In the genomic region with DNA sequence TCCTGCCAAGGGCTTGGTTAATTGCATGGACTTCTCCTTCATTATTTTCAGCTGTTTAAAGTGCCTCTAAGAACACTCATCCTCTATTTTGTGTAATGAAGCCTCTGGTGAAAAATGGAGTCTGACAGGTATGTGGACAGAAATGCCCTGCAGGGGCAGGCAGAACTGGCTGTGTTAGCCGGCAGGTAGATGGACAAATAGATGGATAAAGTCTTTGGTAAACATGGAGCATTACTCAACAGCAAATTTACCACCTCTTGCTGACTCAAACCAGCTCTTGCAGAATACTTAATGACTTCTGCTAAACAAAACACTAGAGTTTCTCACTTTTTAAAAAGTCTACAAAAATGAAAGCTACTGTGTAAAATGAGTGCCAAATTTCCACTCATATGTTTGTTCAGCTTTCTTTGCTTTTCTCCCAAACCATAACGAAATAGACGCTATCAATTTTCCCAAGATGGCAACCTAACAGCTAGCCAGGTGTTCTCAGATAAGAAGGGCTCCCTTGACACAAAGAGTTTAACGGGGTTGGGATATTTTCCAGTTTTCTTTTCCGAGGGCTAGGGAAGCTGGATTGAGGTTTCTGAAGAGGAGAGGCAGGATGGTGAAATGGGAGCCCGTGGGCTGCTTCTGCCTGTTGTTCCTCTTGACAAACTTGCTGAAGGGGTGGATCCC, we compare ENCODE assay signal across 24 cellular contexts.
DNase-seq lines count a peak whose midpoint lies in the region; ATAC-seq and TF ChIP-seq lines count a peak whose summit lies in the region.
"Had no signal": no experiment of that assay in that cellular context is flagged by ENCODE, and none has a peak within 500 bp of the region (broad histone marks: within the 10 kb centered on the region; RNA-seq: fewer than 3 reads in every experiment).

No MANE protein-coding gene starts in this region.

- no peaks in the 10 kb centered on the region for H3F3A ChIP-seq in PC-3 (ENCODE audit: low read length, unreplicated experiment)

- BruUV-seq in PC-3 (replicated peaks; lab: Mats Ljungman, UMichigan): no TSS peak

- H3K79me2 ChIP-seq in PC-3 (ENCODE audit: low read length): no peaks in the 10 kb centered on the region

- ATAC-seq in PC-3 (peak; percentile 48), left lobe of liver (peak; percentile 82), HG03432 (IDR thresholded peaks at IDR 0.05; ENCODE audit: unreplicated experiment) (no peak), GM21717 (IDR thresholded peaks at IDR 0.05; ENCODE audit: unreplicated experiment) (no peak)
- ATAC-seq: HCT116; K562; left cardiac atrium; right cardiac atrium; Right ventricle myocardium inferior; stimulated activated memory B cell treated with anti-CD40 and anti-IgM and Interleukin-4, amounts not matched to agents 10 μg/mL and 1 μg/mL and 100 μg/mL, for 72 hours had no signal

- peaks cover 7% of the 10 kb centered on the region; the same call in 1 of the 2 replicates for H3K4me1 ChIP-seq in PC-3 (ENCODE audit: insufficient read depth, low read length)

- H2AFZ ChIP-seq in PC-3 (ENCODE audit: low read length): 0 out of 2 replicates have a peak overlapping the region, but pooled peaks have one; percentile 18

- DNase-seq in DMS53 treated with DMSO at 0.1 percent for 48 hours (lab: John Stamatoyannopoulos, UW; ENCODE audit: unreplicated experiment) (peak; percentile 81), NCI-H2029 (lab: John Stamatoyannopoulos, UW) (peak; percentile 27), PC-3 (peak; percentile 69), left lobe of liver (ENCODE audit: low spot score) (peak; percentile 56), cerebellar nuclear complex (lab: John Stamatoyannopoulos, UW) (no peak)
- no peak for DNase-seq in stimulated activated CD4-positive, alpha-beta T cell treated with anti-CD3 and anti-CD28 coated beads, Interleukin-4, amount 100 ng/mL, for 1 hour
- DNase-seq: activated CD4-positive, alpha-beta T cell treated with anti-CD3 and anti-CD28 coated beads, Interleukin-2, amount 10 ng/mL, durations not matched to agents 24 days and 14 days; activated CD8-positive, alpha-beta memory T cell treated with anti-CD3 and anti-CD28 coated beads, Interleukin-2, amount 50 U/mL, for 4 hours; activated effector memory CD4-positive, alpha-beta T cell treated with anti-CD3 and anti-CD28 coated beads, Interleukin-2, amount 50 U/mL, for 16 hours; CD4-positive, CD25-positive, alpha-beta regulatory T cell; DMS153; left cardiac atrium; MV-4-11; nucleus accumbens; right cardiac atrium had no signal

- H3K36me3 ChIP-seq in PC-3 (ENCODE audit: low read depth, low read length): no peaks in the 10 kb centered on the region; the same call in 1 of the 2 replicates
- H3K36me3 ChIP-seq: cardiac muscle cell, esophagus muscularis mucosa had no signal

- intact Hi-C loops in PC-3 (cut with micrococcal nuclease): no loop called here

- H3K27me3 ChIP-seq in PC-3 (ENCODE audit: low read length): no peaks in the 10 kb centered on the region
- H3K27me3 ChIP-seq: cardiac muscle cell, esophagus muscularis mucosa had no signal

- no peaks in the 10 kb centered on the region for H4K20me1 ChIP-seq in PC-3 (ENCODE audit: low read length)

- peaks cover 4% of the 10 kb centered on the region; the same call in 1 of the 2 replicates for H3K9me3 ChIP-seq in PC-3 (ENCODE audit: low read length)

- no peak overlapping the region for H3K9ac ChIP-seq in PC-3 (ENCODE audit: low read length)

- peak overlapping the region; percentile 20; the same call in 1 of the 2 replicates for H3K4me3 ChIP-seq in PC-3 (ENCODE audit: low read length)
- H3K4me3 ChIP-seq: cardiac muscle cell, esophagus muscularis mucosa, K562 had no signal

- peak overlapping the region; percentile 38 for H3K27ac ChIP-seq in PC-3 (ENCODE audit: low read length)
- H3K27ac ChIP-seq: cardiac muscle cell, esophagus muscularis mucosa, HL-60 had no signal

- CTCF ChIA-PET in PC-3 (lab: Charles Lee): no interaction called here

- POLR2A ChIA-PET in PC-3 (lab: Charles Lee; ENCODE audit: unreplicated experiment): no interaction called here

- no peak for TF ChIP-seq CTCF in PC-3 (conservative IDR thresholded peaks at IDR 0.05; ENCODE audit: low read depth, low read length)

- no peaks in the 10 kb centered on the region for H3K9me2 ChIP-seq in PC-3 (replicated peaks; ENCODE audit: low read length)

- H3K4me2 ChIP-seq in PC-3 (ENCODE audit: low read length): peak overlapping the region; percentile 32; the same call in 1 of the 2 replicates

Comparison
In these comparisons a context has a peak if more than half of its experiments do, and no peak if none do; other contexts are left out.
1. DNase-seq: peak in DMS53 treated with DMSO at 0.1 percent for 48 hours (single experiment), NCI-H2029 (single experiment), PC-3 (single experiment) and left lobe of liver (single experiment); none in stimulated activated CD4-positive, alpha-beta T cell treated with anti-CD3 and anti-CD28 coated beads, Interleukin-4, amount 100 ng/mL, for 1 hour (single experiment) and cerebellar nuclear complex (0 of 2).
2. ATAC-seq: peak in PC-3 (single experiment) and left lobe of liver (single experiment); none in HG03432 (single experiment) and GM21717 (single experiment).